9 cellular contexts compared by ENCODE assay signal in the genomic region with DNA sequence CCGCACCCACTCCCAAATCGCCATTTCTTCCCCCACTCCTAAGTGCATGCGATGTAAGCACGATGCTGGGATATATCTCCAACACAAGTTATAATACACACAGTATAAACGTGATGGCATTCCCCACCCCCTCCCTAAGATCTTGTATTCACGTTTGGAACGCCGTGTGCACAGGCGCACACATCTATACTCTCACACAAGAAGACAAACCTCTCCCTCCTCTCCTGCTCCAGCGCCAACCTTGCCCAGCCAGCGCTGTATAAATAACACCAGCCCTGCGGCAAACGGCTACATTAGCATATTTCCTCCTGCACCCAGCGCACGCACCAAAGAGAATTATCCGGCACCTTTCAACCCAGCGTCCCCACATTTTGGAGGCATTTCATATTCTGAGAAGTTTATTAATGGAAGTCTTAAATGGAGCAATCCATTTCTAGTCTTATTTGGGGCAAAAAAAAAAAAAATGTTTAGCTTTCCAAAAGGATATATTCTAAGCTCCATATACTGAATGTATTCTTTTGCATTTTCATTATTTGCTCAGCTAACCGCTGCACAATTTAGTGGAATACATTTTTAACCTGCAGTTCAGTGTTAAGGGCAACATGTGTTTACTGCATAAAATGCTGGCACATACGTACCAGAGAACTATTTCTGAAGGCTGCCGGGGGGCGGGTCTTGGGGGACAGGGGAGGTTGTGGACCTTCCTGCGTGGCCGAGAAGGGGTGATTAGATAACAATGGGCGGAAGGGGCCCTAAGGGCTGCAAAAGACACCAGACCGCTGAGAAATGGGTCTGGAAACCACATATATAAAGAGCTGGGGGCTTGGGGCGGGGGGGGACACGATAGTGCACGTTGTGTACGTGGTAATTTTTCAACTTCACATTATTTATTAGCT. TPM values are rescaled to one million over a fixed set of nuclear protein-coding genes. Genes with fewer than 3 reads are reported as not detected.
DNase-seq lines count a peak whose midpoint lies in the region; ATAC-seq, FAIRE-seq and TF ChIP-seq lines count a peak whose summit lies in the region.
"Had no signal": no experiment of that assay in that cellular context is flagged by ENCODE, and none has a peak within 500 bp of the region (broad histone marks: within the 10 kb centered on the region; RNA-seq: fewer than 3 reads in every experiment).

No MANE protein-coding gene starts in this region.

- DNase-seq in DMS79 treated with DMSO at 0.1 percent for 48 hours (lab: John Stamatoyannopoulos, UW) (peak; percentile 1), DMS79 (lab: John Stamatoyannopoulos, UW) (no peak), NT2/D1 (ENCODE audit: low read depth, low spot score) (no peak), T47D (ENCODE audit: low read depth in 1 of 2, low spot score in 1 of 2) (peak; percentile 80 to 94), keratinocyte (ENCODE audit: low read depth, low spot score) (no peak)

- ATAC-seq in GM21717 (IDR thresholded peaks at IDR 0.05; ENCODE audit: unreplicated experiment) (no peak), HG03097 (IDR thresholded peaks at IDR 0.05; ENCODE audit: low FRiP score, unreplicated experiment) (no peak)

- no peaks in the 10 kb centered on the region for H4K20me1 ChIP-seq in keratinocyte (ENCODE audit: control insufficient read depth, extremely low read depth, insufficient read depth, low read length)

- H3K9me3 ChIP-seq in NT2/D1 (ENCODE audit: insufficient read depth, low read length): no peaks in the 10 kb centered on the region
- no peaks in the 10 kb centered on the region for H3K9me3 ChIP-seq in keratinocyte (ENCODE audit: control insufficient read depth, low read depth, low read length)
- no peaks in the 10 kb centered on the region for H3K9me3 ChIP-seq in skeletal muscle tissue (ENCODE audit: control insufficient read depth in 3 of 3, low read length in 3 of 3)

- dilution Hi-C loops in keratinocyte (cut with MboI; ENCODE audit: extremely low pct_ligation_motif_present, low sequenced_read_pairs): no loop called here

- peak overlapping the region; percentile 29 for H2AFZ ChIP-seq in keratinocyte (ENCODE audit: control insufficient read depth, low read length)

- H3K4me3 ChIP-seq in NT2/D1 (ENCODE audit: insufficient read length, low read depth) (peak overlapping the region; percentile 29), keratinocyte (ENCODE audit: control insufficient read depth in 2 of 3, extremely low read depth in 1 of 3, insufficient read depth in 2 of 3, low read depth in 1 of 3, low read length in 3 of 3) (peak overlapping the region; percentile 53 to 57 (median 53)), skeletal muscle tissue (ENCODE audit: low read length in 3 of 3) (peak overlapping the region; percentile 65 to 74 (median 74))

- H3K27me3 ChIP-seq in NT2/D1 (ENCODE audit: insufficient read depth, insufficient read length) (peaks cover 15% of the 10 kb centered on the region), keratinocyte (ENCODE audit: control insufficient read depth, extremely low read depth, insufficient read depth, low read length) (no peaks in the 10 kb centered on the region), skeletal muscle tissue (ENCODE audit: control insufficient read depth in 3 of 3, insufficient read depth in 3 of 3, low read length in 3 of 3) (peaks cover 0 to 6% (median 4%) of the 10 kb centered on the region in 3 donors)

- H3K4me2 ChIP-seq in keratinocyte (ENCODE audit: control insufficient read depth, extremely low read depth, insufficient read depth, low read depth, low read length): peak overlapping the region; percentile 80

- peak overlapping the region; percentile 14 for H3K9ac ChIP-seq in NT2/D1 (ENCODE audit: insufficient read length, low read depth)
- H3K9ac ChIP-seq in keratinocyte (ENCODE audit: control insufficient read depth, extremely low read depth, insufficient read depth, low read length): peak overlapping the region; percentile 52
- peak overlapping the region; percentile 25 to 85 (median 71) for H3K9ac ChIP-seq in skeletal muscle tissue (ENCODE audit: low read depth in 1 of 3, low read length in 3 of 3)

- H3K9me1 ChIP-seq in keratinocyte (ENCODE audit: control insufficient read depth, extremely low read depth, insufficient read depth, low read length): no peaks in the 10 kb centered on the region

- TF ChIP-seq CTCF in keratinocyte (optimal IDR thresholded peaks at IDR 0.05 in 1 of 3, IDR thresholded peaks at IDR 0.05 in 1 of 3, conservative IDR thresholded peaks at IDR 0.05 in 1 of 3; ENCODE audit: extremely low read depth in 1 of 3, insufficient read depth in 2 of 3, low read length in 3 of 3): no peak

- H3K27ac ChIP-seq in keratinocyte (ENCODE audit: control insufficient read depth, insufficient read depth, low read length): no peak overlapping the region
- peak overlapping the region; percentile 29 for H3K27ac ChIP-seq in skeletal muscle tissue (ENCODE audit: low read depth, low read length)

- peaks cover 3% of the 10 kb centered on the region for H3K4me1 ChIP-seq in NT2/D1 (ENCODE audit: insufficient read depth, insufficient read length)
- H3K4me1 ChIP-seq in keratinocyte (ENCODE audit: control insufficient read depth, extremely low read depth, insufficient read depth, low read length): peaks cover 27% of the 10 kb centered on the region
- H3K4me1 ChIP-seq in skeletal muscle tissue (ENCODE audit: control insufficient read depth in 3 of 3, insufficient read depth in 3 of 3, low read length in 3 of 3): peaks cover 22 to 33% (median 25%) of the 10 kb centered on the region in 3 donors

- peak; percentile 65 for FAIRE-seq in keratinocyte (lab: Jason Lieb, UNC)
- FAIRE-seq: A204.1 had no signal

- H3K36me3 ChIP-seq in NT2/D1 (ENCODE audit: insufficient read depth, insufficient read length, low read length) (no peaks in the 10 kb centered on the region), keratinocyte (ENCODE audit: control insufficient read depth in 2 of 2, extremely low read depth in 1 of 2, insufficient read depth in 2 of 2, low read length in 2 of 2) (no peaks in the 10 kb centered on the region), skeletal muscle tissue (ENCODE audit: control insufficient read depth in 3 of 3, insufficient read depth in 3 of 3, low read length in 3 of 3) (no peaks in the 10 kb centered on the region)

- H3K79me2 ChIP-seq in keratinocyte (ENCODE audit: control insufficient read depth, insufficient read depth, low read length): peaks cover 3% of the 10 kb centered on the region

- in situ Hi-C loops in T47D (cut with HindIII; ENCODE audit: low pct_unique_long_range_greater_than_20kb, low sequenced_read_pairs): no loop called here

RNA-seq across cellular contexts. Expression of gene SLC22A23, which starts 1.1 kb away (rescaled TPM):
- polyA plus RNA-seq in keratinocyte: 3.2 to 7.5 TPM (median 4.3 TPM) in 3 replicates
- 6.9 TPM for polyA plus RNA-seq in keratinocyte (2011; ENCODE audit: low read depth)
- polyA plus RNA-seq in keratinocyte (2011; cell fraction: cytosol; rRNA removed): 6.1 and 9.0 TPM in 2 replicates
- polyA plus RNA-seq in keratinocyte (2011; cell fraction: nucleus; rRNA removed): 21.3 and 28.8 TPM in 2 replicates
- 7.4 and 15.4 TPM in 2 replicates for polyA plus RNA-seq in keratinocyte (2012; ENCODE audit: low replicate concordance)
- 20.6 to 28.2 TPM (median 22.4 TPM) in 3 replicates for polyA minus RNA-seq in keratinocyte
- 18.4 TPM for polyA minus RNA-seq in keratinocyte (2011; cell fraction: cytosol; rRNA and poly(A)+ RNA removed)
- 28.7 and 47.2 TPM in 2 replicates for polyA minus RNA-seq in keratinocyte (2011; cell fraction: nucleus; rRNA and poly(A)+ RNA removed)
- total RNA-seq in skeletal muscle tissue: 2.6 TPM

Comparison
In these comparisons a context has a peak if more than half of its experiments do, and no peak if none do; other contexts are left out.
1. DNase-seq: peak in DMS79 treated with DMSO at 0.1 percent for 48 hours (single experiment) and T47D (2 of 2); none in DMS79 (single experiment), NT2/D1 (single experiment) and keratinocyte (single experiment).
2. H3K9ac ChIP-seq: peak in every context shown above with its lines; median percentile 71 in skeletal muscle tissue; 52 in keratinocyte; 14 in NT2/D1.
3. Peak in every context shown above with its lines, with median percentiles within 50 percentile points of each other: H3K4me3 ChIP-seq.